Comparison of ENCODE assay signal across 8 cellular contexts in the genomic region with DNA sequence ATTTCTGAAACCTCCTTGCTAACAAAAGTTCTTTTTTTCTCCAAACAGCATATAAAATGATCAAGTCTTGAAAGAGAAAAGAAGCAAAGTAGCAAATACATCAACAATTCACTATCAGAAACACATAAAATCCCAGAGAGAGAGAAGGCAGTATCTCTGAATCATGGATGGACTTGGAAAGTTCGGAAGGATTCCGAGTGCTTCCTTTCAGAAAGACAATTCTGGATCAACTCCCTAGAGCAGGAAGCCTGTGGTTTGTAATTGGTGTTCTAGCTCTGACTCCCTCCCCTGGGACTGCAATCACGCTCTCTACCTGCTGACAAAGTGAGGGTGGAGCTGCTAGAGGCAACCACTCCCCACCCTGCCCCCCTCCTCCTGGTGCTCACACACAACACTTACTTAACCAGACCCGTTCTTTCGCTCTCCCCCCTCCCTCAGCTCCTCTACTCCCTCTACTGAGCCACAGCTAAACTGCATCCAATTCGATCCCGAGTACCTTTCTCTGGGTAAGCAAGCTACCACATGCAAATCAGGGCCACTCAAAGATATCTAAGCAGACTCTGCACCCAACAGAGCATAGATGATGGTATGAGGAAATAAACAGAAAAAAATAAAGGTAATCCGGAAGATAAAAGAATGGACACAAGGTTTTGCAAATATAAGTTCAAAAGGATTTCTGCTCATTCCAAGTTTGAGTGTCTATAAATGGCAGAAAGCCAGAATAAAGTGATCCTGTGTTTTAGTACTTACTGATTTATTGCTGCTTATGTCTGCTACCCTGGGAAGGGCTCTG. TPM values are rescaled to one million over a fixed set of nuclear protein-coding genes. Genes with fewer than 3 reads are reported as not detected.
DNase-seq lines count a peak whose midpoint lies in the region; ATAC-seq, FAIRE-seq and TF ChIP-seq lines count a peak whose summit lies in the region.

A gene (minus strand): TSS at position 235 of the 793 bp plus-strand sequence. CDS start 1,957 bp downstream, outside the sequence.

- H3K4me1 Mint-ChIP-seq in CD14-positive monocyte: peaks cover 11% of the 10 kb centered on the region
- H3K4me1 Mint-ChIP-seq in activated CD4-positive, alpha-beta T cell treated with anti-CD3 and anti-CD28 coated beads, Interleukin-2, amount 10 ng/mL, durations not matched to agents 7 days and 5 days: peaks cover 26% of the 10 kb centered on the region

- FAIRE-seq in HepG2 (lab: Jason Lieb, UNC): peak; percentile 93

- peaks cover 15% of the 10 kb centered on the region for H3K4me1 ChIP-seq in HepG2 (ENCODE audit: insufficient read depth, low read length)

- TF ChIP-seq POLR2A in HepG2 (IDR thresholded peaks at IDR 0.05; ENCODE audit: insufficient read depth in 1 of 2, low read depth in 2 of 2, low read length in 2 of 2): peak; percentile 96 to 98

- in situ Hi-C loops in HepG2 (cut with HindIII; ENCODE audit: extremely low pct_ligation_motif_present, low pct_unique_long_range_greater_than_20kb): loop anchor here (5.0 kb wide), 1 partner anchor 55 kb away; no protein-coding TSS in a partner anchor

- no TSS peak for BruUV-seq in HepG2 (replicated peaks; lab: Mats Ljungman, UMichigan)

- POLR2A ChIA-PET in activated CD4-positive, alpha-beta T cell treated with anti-CD3 and anti-CD28 coated beads, Interleukin-2, amount 10 ng/mL, durations not matched to agents 7 days and 5 days (lab: Charles Lee): interaction anchor here (0.6 to 1.6 kb wide), 10 partner anchors 54 to 587 kb away, joined by 3 to 16 read pairs (median 5); a partner anchor contains a TSS
- POLR2A ChIA-PET in HepG2 (lab: Yijun Ruan, JAX): interaction anchor here (0.7 to 6.1 kb wide), 25 partner anchors 9 to 214 kb away, joined by 3 to 254 read pairs (median 8); a partner anchor contains a TSS

- H3K4me3 Mint-ChIP-seq in CD14-positive monocyte: peak within 1 kb of the TSS in 1 of 2 donors; percentile 53
- H3K4me3 Mint-ChIP-seq in activated CD4-positive, alpha-beta T cell treated with anti-CD3 and anti-CD28 coated beads, Interleukin-2, amount 10 ng/mL, durations not matched to agents 7 days and 5 days: no peak within 1 kb of the TSS

- H3K36me3 Mint-ChIP-seq in CD14-positive monocyte: no peaks in the 10 kb centered on the region
- no peaks in the 10 kb centered on the region for H3K36me3 Mint-ChIP-seq in activated CD4-positive, alpha-beta T cell treated with anti-CD3 and anti-CD28 coated beads, Interleukin-2, amount 10 ng/mL, durations not matched to agents 7 days and 5 days (ENCODE audit: low read depth)

- H2AFZ ChIP-seq in HepG2 (ENCODE audit: low read length): no peak within 1 kb of the TSS

- DNase-seq in CD14-positive monocyte (ENCODE audit: low spot score) (peak; percentile 78), NCI-H510A treated with DMSO at 0.1 percent for 48 hours (lab: John Stamatoyannopoulos, UW) (peak; percentile 99), dermis microvascular lymphatic vessel endothelial cell (ENCODE audit: low read depth in 2 of 2) (peak; percentile 52 to 77), HepG2 (ENCODE audit: low spot score) (peak; percentile 99)
- peak; percentile 91 for DNase-seq in activated CD4-positive, alpha-beta T cell treated with anti-CD3 and anti-CD28 coated beads, Interleukin-2, amount 10 ng/mL, durations not matched to agents 7 days and 5 days
- DNase-seq in stimulated activated CD4-positive, alpha-beta T cell treated with anti-CD3 and anti-CD28 coated beads, Interleukin-4, amount 100 ng/mL, for 1 hour: peak; percentile 80

- H4K20me1 ChIP-seq in HepG2 (ENCODE audit: insufficient read depth, low read length): no peaks in the 10 kb centered on the region

- peak; percentile 80 for TF ChIP-seq CTCF in CD14-positive monocyte (IDR thresholded peaks at IDR 0.05)
- TF ChIP-seq CTCF in HepG2 (CRISPR knock-in tag; IDR thresholded peaks at IDR 0.05): peak; percentile 99

- H3K27me3 Mint-ChIP-seq in CD14-positive monocyte (ENCODE audit: low read depth in 3 of 3): peaks cover 3 to 10% (median 7%) of the 10 kb centered on the region in 3 donors
- H3K27me3 Mint-ChIP-seq in activated CD4-positive, alpha-beta T cell treated with anti-CD3 and anti-CD28 coated beads, Interleukin-2, amount 10 ng/mL, durations not matched to agents 7 days and 5 days: no peaks in the 10 kb centered on the region

- H3K9me3 Mint-ChIP-seq in CD14-positive monocyte: no peaks in the 10 kb centered on the region
- no peaks in the 10 kb centered on the region for H3K9me3 Mint-ChIP-seq in activated CD4-positive, alpha-beta T cell treated with anti-CD3 and anti-CD28 coated beads, Interleukin-2, amount 10 ng/mL, durations not matched to agents 7 days and 5 days

- peaks cover 49% of the 10 kb centered on the region for H3K79me2 ChIP-seq in HepG2 (ENCODE audit: insufficient read depth, low read length)

- H3K27me3 ChIP-seq in HepG2 (ENCODE audit: control insufficient read depth in 1 of 2, insufficient read depth in 2 of 2, low read length in 2 of 2): peaks cover 0 to 14% of the 10 kb centered on the region in 2 experiments; a peak in 3 of 5 replicates

- no peaks in the 10 kb centered on the region for H3K36me3 ChIP-seq in HepG2 (replicated peaks in 1 of 2; ENCODE audit: control insufficient read depth in 1 of 2, insufficient read depth in 2 of 2, low read length in 2 of 2)

- peak within 1 kb of the TSS; percentile 85 for H3K9ac ChIP-seq in HepG2 (ENCODE audit: insufficient read depth, low read depth, low read length)

- peak; percentile 94 for ATAC-seq in GM19328 (IDR thresholded peaks at IDR 0.05; ENCODE audit: unreplicated experiment)
- ATAC-seq in HG03460 (IDR thresholded peaks at IDR 0.05; ENCODE audit: unreplicated experiment): peak; percentile 98
- peak; percentile 97 for ATAC-seq in HepG2

- TF ChIP-seq RAD21 in HepG2 (CRISPR knock-in tag; IDR thresholded peaks at IDR 0.05): peak; percentile 97

- H3K27ac Mint-ChIP-seq in CD14-positive monocyte: peak within 1 kb of the TSS in 1 of 7 donors; percentile 27
- peak within 1 kb of the TSS; percentile 50 for H3K27ac Mint-ChIP-seq in activated CD4-positive, alpha-beta T cell treated with anti-CD3 and anti-CD28 coated beads, Interleukin-2, amount 10 ng/mL, durations not matched to agents 7 days and 5 days

- TF ChIP-seq EP300 in HepG2 (IDR thresholded peaks at IDR 0.05; ENCODE audit: low read depth in 2 of 2, low read length in 2 of 2) (peak; percentile 73 to 78; a peak in 3 of 4 replicates), HepG2 (CRISPR knock-in tag; IDR thresholded peaks at IDR 0.05; ENCODE audit: borderline replicate concordance) (peak; percentile 79)

- CTCF ChIA-PET in activated CD4-positive, alpha-beta T cell treated with anti-CD3 and anti-CD28 coated beads, Interleukin-2, amount 10 ng/mL, durations not matched to agents 7 days and 5 days (lab: Charles Lee): interaction anchor here (0.6 to 5.3 kb wide), 29 partner anchors 9 to 216 kb away, joined by 3 to 36 read pairs (median 5); a partner anchor contains a TSS
- CTCF ChIA-PET in HepG2 (lab: Yijun Ruan, JAX; ENCODE audit: low intra/inter-chr PET ratio, low total read pairs): interaction anchor here (0.8 to 2.4 kb wide), 4 partner anchors 24 to 100 kb away, joined by 3 to 20 read pairs (median 11); a partner anchor contains a TSS

- intact Hi-C loops in CD14-positive monocyte (cut with micrococcal nuclease): loop anchor here (2.0 to 5.0 kb wide), 4 partner anchors 65 to 140 kb away; a partner anchor contains a TSS
- intact Hi-C loops in HepG2 (cut with micrococcal nuclease; ENCODE audit: unreplicated experiment): loop anchor here (1.0 kb wide), 5 partner anchors 25 to 100 kb away; a partner anchor contains a TSS

- H3K4me3 ChIP-seq in HepG2 (replicated peaks in 1 of 3; ENCODE audit: insufficient read depth in 1 of 3, low read depth in 2 of 3, low read length in 3 of 3): peak within 1 kb of the TSS; percentile 73 to 88 (median 81)

- peak within 1 kb of the TSS; percentile 77 for H3K27ac ChIP-seq in HepG2 (ENCODE audit: extremely low read length, insufficient read depth, low read length)

- H3K9me3 ChIP-seq in HepG2 (ENCODE audit: low read length): no peaks in the 10 kb centered on the region

- WGBS in HepG2 (ENCODE audit: low lambda C conversion rate): under 1% methylated on average over 8 of the region's 8 CpGs

- H3K4me2 ChIP-seq in HepG2 (ENCODE audit: low read depth, low read length): peak within 1 kb of the TSS; percentile 87

TF ChIP-seq in HepG2, 621 proteins besides CTCF, POLR2A, EP300 and RAD21 (continues in another document):
- peak; percentile 23 for TF ChIP-seq RFX3 (CRISPR knock-in tag; IDR thresholded peaks at IDR 0.05)

RNA-seq across cellular contexts. Expression of the gene that starts here (rescaled TPM):
- under 1 TPM in 1 of 2 donors, not detected in 1; 0.11 TPM for polyA plus RNA-seq in CD14-positive monocyte
- under 1 TPM; 0.07 to 0.12 TPM for total RNA-seq in activated CD4-positive, alpha-beta T cell treated with anti-CD3 and anti-CD28 coated beads, Interleukin-2, amount 10 ng/mL, durations not matched to agents 7 days and 5 days
- total RNA-seq in dermis microvascular lymphatic vessel endothelial cell: under 0.01 TPM in 1 of 2 replicates, not detected in the other
- total RNA-seq in HepG2 (2016; rRNA removed; fragmentation: Illumina TruSeq; extraction: Trizol): 51.4 and 53.4 TPM in 2 replicates
- total RNA-seq in HepG2 (2016; cell fraction: cytosol; rRNA removed; fragmentation: Illumina TruSeq; extraction: Trizol; ENCODE audit: low read depth): 10.8 and 11.5 TPM in 2 replicates
- 41.4 and 52.0 TPM in 2 replicates for total RNA-seq in HepG2 (2016; cell fraction: insoluble cytoplasmic fraction; rRNA removed; fragmentation: Illumina TruSeq; extraction: Trizol)
- total RNA-seq in HepG2 (2016; cell fraction: membrane; rRNA removed; fragmentation: Illumina TruSeq; extraction: Trizol): 25.5 and 28.6 TPM in 2 replicates
- total RNA-seq in HepG2 (2016; cell fraction: nucleus; rRNA removed; fragmentation: Illumina TruSeq; extraction: Trizol): 113 and 134 TPM in 2 replicates
- 29.3 and 31.0 TPM in 2 replicates for polyA plus RNA-seq in HepG2 (2011; rRNA removed)
- polyA plus RNA-seq in HepG2 (2011; cell fraction: cytosol; rRNA removed): 18.3 and 25.7 TPM in 2 replicates
- 81.6 and 101 TPM in 2 replicates for polyA plus RNA-seq in HepG2 (2011; cell fraction: nucleus; rRNA removed)
- 35.6 and 44.8 TPM in 2 replicates for polyA plus RNA-seq in HepG2 (2012)
- 2.5 and 3.4 TPM in 2 replicates for polyA plus RNA-seq in HepG2 (2016; cell fraction: cytosol; fragmentation: Illumina TruSeq; extraction: Trizol; ENCODE audit: low read depth)
- 29.8 and 38.5 TPM in 2 replicates for polyA plus RNA-seq in HepG2 (2016; cell fraction: insoluble cytoplasmic fraction; fragmentation: Illumina TruSeq; extraction: Trizol; ENCODE audit: low read depth)
- 10.3 and 11.3 TPM in 2 replicates for polyA plus RNA-seq in HepG2 (2016; cell fraction: membrane; fragmentation: Illumina TruSeq; extraction: Trizol; ENCODE audit: low read depth)
- 110 and 118 TPM in 2 replicates for polyA plus RNA-seq in HepG2 (2016; cell fraction: nucleus; fragmentation: Illumina TruSeq; extraction: Trizol; ENCODE audit: insufficient read depth, low read depth)
- polyA minus RNA-seq in HepG2 (2011; rRNA and poly(A)+ RNA removed; ENCODE audit: low replicate concordance): 0.12 and 47.2 TPM in 2 replicates
- 17.4 and 23.6 TPM in 2 replicates for polyA minus RNA-seq in HepG2 (2011; cell fraction: cytosol; rRNA and poly(A)+ RNA removed)
- 134 and 180 TPM in 2 replicates for polyA minus RNA-seq in HepG2 (2011; cell fraction: nucleus; rRNA and poly(A)+ RNA removed)

Comparison
In these comparisons a context has a peak if more than half of its experiments do, and no peak if none do; other contexts are left out.
1. Peak in every context shown above with its lines: DNase-seq, ATAC-seq, H3K4me3 ChIP-seq and H3K27ac ChIP-seq.
2. RNA of the gene that starts here (total RNA-seq): 10.8 to 134 TPM in HepG2; 0.07 to 0.12 TPM in activated CD4-positive, alpha-beta T cell treated with anti-CD3 and anti-CD28 coated beads, Interleukin-2, amount 10 ng/mL, durations not matched to agents 7 days and 5 days and under 0.01 TPM in dermis microvascular lymphatic vessel endothelial cell; every median in the first group is over 10 times any median in the second.
3. Peak in DNase-seq in CD14-positive monocyte; RNA of the gene not detected or under 1 TPM.
4. Peak in DNase-seq in activated CD4-positive, alpha-beta T cell treated with anti-CD3 and anti-CD28 coated beads, Interleukin-2, amount 10 ng/mL, durations not matched to agents 7 days and 5 days; RNA of the gene not detected or under 1 TPM.
5. Peak in DNase-seq in dermis microvascular lymphatic vessel endothelial cell; RNA of the gene not detected or under 1 TPM.